ENCODE assay signal across 2 cellular contexts in the genomic region with DNA sequence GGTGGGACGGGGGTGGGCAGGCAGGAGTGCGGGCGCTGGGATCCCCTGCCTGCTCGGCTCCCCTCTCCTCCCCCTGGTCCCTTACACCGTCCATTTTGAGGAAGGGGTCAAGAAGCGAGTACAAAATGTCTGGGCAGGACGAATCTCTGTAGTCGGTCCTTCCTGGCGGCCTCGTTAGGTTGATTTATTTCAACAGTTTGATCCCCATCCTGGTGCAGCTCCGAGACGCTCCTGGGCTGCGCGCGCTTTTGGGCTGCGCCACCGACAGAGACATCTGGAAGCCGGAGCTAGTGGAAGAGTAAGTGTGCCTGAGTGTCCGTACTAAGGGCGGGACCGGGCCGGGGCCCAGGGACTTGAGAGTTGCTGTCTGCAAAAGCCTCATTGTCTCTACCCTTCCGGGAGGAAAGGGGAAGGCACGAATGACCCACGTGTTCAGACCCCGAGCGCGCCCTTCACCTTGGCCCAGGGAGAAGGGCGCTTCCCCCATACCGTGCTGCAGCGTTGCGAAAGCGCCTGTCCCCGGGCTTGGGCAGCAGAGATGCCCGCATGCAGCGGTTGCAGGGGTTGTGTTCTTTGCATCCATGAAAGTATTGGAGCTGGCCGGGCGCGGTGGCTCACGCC.
TF ChIP-seq lines count a peak whose summit lies in the region.

No MANE protein-coding gene starts in this region.

TF ChIP-seq in IMR-90, 13 proteins besides CTCF, POLR2A, EP300 and RAD21 (continued from another document):
- TF ChIP-seq MXI1 (IDR thresholded peaks at IDR 0.05; ENCODE audit: borderline replicate concordance, low read depth, low read length) (no peak), CHD1 (IDR thresholded peaks at IDR 0.05; ENCODE audit: low read depth, low read length) (no peak), CEBPB (IDR thresholded peaks at IDR 0.05; ENCODE audit: low read depth, low read length) (peak; percentile 40; the same call in 1 of the 2 replicates), SMC3 (IDR thresholded peaks at IDR 0.05; ENCODE audit: low read depth, low read length) (no peak)
- TF ChIP-seq, protein P1, sequence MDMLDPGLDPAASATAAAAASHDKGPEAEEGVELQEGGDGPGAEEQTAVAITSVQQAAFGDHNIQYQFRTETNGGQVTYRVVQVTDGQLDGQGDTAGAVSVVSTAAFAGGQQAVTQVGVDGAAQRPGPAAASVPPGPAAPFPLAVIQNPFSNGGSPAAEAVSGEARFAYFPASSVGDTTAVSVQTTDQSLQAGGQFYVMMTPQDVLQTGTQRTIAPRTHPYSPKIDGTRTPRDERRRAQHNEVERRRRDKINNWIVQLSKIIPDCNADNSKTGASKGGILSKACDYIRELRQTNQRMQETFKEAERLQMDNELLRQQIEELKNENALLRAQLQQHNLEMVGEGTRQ (IDR thresholded peaks at IDR 0.05; ENCODE audit: low read depth, low read length), result no peak

TF ChIP-seq in WTC11, 78 proteins besides CTCF, POLR2A, EP300 and RAD21 (continues in another document):
- TF ChIP-seq, protein P2, sequence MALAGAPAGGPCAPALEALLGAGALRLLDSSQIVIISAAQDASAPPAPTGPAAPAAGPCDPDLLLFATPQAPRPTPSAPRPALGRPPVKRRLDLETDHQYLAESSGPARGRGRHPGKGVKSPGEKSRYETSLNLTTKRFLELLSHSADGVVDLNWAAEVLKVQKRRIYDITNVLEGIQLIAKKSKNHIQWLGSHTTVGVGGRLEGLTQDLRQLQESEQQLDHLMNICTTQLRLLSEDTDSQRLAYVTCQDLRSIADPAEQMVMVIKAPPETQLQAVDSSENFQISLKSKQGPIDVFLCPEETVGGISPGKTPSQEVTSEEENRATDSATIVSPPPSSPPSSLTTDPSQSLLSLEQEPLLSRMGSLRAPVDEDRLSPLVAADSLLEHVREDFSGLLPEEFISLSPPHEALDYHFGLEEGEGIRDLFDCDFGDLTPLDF (CRISPR knock-in tag; IDR thresholded peaks at IDR 0.05), result 0 out of 2 replicates have a peak, but pooled peaks have one; percentile 21
- TF ChIP-seq CREB1 (CRISPR knock-in tag; IDR thresholded peaks at IDR 0.05) (no peak), MXD4 (CRISPR knock-in tag; IDR thresholded peaks at IDR 0.05; ENCODE audit: borderline replicate concordance) (no peak), SMAD4 (CRISPR knock-in tag; IDR thresholded peaks at IDR 0.05) (no peak), NR3C1 (CRISPR knock-in tag; conservative IDR thresholded peaks at IDR 0.05; ENCODE audit: low read depth) (no peak), FOXJ3 (CRISPR knock-in tag; IDR thresholded peaks at IDR 0.05; ENCODE audit: borderline replicate concordance) (no peak), CBFB (CRISPR knock-in tag; IDR thresholded peaks at IDR 0.05; ENCODE audit: low read depth) (no peak), ZNF219 (CRISPR knock-in tag; IDR thresholded peaks at IDR 0.05; ENCODE audit: borderline replicate concordance) (no peak), IRF2 (CRISPR knock-in tag; IDR thresholded peaks at IDR 0.05; ENCODE audit: borderline replicate concordance, low read depth) (no peak), FOXK1 (CRISPR knock-in tag; IDR thresholded peaks at IDR 0.05) (no peak), CREM (CRISPR knock-in tag; IDR thresholded peaks at IDR 0.05) (no peak), TP53 (CRISPR knock-in tag; IDR thresholded peaks at IDR 0.05) (0 out of 2 replicates have a peak, but pooled peaks have one; percentile 23), ZNF121 (CRISPR knock-in tag; IDR thresholded peaks at IDR 0.05) (no peak)
- TF ChIP-seq, protein P3, sequence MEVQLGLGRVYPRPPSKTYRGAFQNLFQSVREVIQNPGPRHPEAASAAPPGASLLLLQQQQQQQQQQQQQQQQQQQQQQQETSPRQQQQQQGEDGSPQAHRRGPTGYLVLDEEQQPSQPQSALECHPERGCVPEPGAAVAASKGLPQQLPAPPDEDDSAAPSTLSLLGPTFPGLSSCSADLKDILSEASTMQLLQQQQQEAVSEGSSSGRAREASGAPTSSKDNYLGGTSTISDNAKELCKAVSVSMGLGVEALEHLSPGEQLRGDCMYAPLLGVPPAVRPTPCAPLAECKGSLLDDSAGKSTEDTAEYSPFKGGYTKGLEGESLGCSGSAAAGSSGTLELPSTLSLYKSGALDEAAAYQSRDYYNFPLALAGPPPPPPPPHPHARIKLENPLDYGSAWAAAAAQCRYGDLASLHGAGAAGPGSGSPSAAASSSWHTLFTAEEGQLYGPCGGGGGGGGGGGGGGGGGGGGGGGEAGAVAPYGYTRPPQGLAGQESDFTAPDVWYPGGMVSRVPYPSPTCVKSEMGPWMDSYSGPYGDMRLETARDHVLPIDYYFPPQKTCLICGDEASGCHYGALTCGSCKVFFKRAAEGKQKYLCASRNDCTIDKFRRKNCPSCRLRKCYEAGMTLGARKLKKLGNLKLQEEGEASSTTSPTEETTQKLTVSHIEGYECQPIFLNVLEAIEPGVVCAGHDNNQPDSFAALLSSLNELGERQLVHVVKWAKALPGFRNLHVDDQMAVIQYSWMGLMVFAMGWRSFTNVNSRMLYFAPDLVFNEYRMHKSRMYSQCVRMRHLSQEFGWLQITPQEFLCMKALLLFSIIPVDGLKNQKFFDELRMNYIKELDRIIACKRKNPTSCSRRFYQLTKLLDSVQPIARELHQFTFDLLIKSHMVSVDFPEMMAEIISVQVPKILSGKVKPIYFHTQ (CRISPR knock-in tag; IDR thresholded peaks at IDR 0.05), result no peak
- TF ChIP-seq, protein P4, sequence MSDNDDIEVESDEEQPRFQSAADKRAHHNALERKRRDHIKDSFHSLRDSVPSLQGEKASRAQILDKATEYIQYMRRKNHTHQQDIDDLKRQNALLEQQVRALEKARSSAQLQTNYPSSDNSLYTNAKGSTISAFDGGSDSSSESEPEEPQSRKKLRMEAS (CRISPR knock-in tag; IDR thresholded peaks at IDR 0.05), result peak; percentile 75; the same call in 1 of the 2 replicates
- TF ChIP-seq, protein P5, sequence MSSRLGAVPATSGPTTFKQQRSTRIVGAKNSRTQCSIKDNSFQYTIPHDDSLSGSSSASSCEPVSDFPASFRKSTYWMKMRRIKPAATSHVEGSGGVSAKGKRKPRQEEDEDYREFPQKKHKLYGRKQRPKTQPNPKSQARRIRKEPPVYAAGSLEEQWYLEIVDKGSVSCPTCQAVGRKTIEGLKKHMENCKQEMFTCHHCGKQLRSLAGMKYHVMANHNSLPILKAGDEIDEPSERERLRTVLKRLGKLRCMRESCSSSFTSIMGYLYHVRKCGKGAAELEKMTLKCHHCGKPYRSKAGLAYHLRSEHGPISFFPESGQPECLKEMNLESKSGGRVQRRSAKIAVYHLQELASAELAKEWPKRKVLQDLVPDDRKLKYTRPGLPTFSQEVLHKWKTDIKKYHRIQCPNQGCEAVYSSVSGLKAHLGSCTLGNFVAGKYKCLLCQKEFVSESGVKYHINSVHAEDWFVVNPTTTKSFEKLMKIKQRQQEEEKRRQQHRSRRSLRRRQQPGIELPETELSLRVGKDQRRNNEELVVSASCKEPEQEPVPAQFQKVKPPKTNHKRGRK (CRISPR knock-in tag; IDR thresholded peaks at IDR 0.05; ENCODE audit: borderline replicate concordance), result 0 out of 2 replicates have a peak, but pooled peaks have one; percentile 61
- TF ChIP-seq, protein P6, sequence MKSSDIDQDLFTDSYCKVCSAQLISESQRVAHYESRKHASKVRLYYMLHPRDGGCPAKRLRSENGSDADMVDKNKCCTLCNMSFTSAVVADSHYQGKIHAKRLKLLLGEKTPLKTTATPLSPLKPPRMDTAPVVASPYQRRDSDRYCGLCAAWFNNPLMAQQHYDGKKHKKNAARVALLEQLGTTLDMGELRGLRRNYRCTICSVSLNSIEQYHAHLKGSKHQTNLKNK (CRISPR knock-in tag; IDR thresholded peaks at IDR 0.05), result no peak
- TF ChIP-seq, protein P7, sequence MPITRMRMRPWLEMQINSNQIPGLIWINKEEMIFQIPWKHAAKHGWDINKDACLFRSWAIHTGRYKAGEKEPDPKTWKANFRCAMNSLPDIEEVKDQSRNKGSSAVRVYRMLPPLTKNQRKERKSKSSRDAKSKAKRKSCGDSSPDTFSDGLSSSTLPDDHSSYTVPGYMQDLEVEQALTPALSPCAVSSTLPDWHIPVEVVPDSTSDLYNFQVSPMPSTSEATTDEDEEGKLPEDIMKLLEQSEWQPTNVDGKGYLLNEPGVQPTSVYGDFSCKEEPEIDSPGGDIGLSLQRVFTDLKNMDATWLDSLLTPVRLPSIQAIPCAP (CRISPR knock-in tag; IDR thresholded peaks at IDR 0.05), result no peak
- TF ChIP-seq, protein P8, sequence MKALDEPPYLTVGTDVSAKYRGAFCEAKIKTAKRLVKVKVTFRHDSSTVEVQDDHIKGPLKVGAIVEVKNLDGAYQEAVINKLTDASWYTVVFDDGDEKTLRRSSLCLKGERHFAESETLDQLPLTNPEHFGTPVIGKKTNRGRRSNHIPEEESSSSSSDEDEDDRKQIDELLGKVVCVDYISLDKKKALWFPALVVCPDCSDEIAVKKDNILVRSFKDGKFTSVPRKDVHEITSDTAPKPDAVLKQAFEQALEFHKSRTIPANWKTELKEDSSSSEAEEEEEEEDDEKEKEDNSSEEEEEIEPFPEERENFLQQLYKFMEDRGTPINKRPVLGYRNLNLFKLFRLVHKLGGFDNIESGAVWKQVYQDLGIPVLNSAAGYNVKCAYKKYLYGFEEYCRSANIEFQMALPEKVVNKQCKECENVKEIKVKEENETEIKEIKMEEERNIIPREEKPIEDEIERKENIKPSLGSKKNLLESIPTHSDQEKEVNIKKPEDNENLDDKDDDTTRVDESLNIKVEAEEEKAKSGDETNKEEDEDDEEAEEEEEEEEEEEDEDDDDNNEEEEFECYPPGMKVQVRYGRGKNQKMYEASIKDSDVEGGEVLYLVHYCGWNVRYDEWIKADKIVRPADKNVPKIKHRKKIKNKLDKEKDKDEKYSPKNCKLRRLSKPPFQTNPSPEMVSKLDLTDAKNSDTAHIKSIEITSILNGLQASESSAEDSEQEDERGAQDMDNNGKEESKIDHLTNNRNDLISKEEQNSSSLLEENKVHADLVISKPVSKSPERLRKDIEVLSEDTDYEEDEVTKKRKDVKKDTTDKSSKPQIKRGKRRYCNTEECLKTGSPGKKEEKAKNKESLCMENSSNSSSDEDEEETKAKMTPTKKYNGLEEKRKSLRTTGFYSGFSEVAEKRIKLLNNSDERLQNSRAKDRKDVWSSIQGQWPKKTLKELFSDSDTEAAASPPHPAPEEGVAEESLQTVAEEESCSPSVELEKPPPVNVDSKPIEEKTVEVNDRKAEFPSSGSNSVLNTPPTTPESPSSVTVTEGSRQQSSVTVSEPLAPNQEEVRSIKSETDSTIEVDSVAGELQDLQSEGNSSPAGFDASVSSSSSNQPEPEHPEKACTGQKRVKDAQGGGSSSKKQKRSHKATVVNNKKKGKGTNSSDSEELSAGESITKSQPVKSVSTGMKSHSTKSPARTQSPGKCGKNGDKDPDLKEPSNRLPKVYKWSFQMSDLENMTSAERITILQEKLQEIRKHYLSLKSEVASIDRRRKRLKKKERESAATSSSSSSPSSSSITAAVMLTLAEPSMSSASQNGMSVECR (CRISPR knock-in tag; IDR thresholded peaks at IDR 0.05; ENCODE audit: borderline replicate concordance), result no peak
- TF ChIP-seq, protein P9, sequence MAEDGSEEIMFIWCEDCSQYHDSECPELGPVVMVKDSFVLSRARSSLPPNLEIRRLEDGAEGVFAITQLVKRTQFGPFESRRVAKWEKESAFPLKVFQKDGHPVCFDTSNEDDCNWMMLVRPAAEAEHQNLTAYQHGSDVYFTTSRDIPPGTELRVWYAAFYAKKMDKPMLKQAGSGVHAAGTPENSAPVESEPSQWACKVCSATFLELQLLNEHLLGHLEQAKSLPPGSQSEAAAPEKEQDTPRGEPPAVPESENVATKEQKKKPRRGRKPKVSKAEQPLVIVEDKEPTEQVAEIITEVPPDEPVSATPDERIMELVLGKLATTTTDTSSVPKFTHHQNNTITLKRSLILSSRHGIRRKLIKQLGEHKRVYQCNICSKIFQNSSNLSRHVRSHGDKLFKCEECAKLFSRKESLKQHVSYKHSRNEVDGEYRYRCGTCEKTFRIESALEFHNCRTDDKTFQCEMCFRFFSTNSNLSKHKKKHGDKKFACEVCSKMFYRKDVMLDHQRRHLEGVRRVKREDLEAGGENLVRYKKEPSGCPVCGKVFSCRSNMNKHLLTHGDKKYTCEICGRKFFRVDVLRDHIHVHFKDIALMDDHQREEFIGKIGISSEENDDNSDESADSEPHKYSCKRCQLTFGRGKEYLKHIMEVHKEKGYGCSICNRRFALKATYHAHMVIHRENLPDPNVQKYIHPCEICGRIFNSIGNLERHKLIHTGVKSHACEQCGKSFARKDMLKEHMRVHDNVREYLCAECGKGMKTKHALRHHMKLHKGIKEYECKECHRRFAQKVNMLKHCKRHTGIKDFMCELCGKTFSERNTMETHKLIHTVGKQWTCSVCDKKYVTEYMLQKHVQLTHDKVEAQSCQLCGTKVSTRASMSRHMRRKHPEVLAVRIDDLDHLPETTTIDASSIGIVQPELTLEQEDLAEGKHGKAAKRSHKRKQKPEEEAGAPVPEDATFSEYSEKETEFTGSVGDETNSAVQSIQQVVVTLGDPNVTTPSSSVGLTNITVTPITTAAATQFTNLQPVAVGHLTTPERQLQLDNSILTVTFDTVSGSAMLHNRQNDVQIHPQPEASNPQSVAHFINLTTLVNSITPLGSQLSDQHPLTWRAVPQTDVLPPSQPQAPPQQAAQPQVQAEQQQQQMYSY (CRISPR knock-in tag; IDR thresholded peaks at IDR 0.05), result no peak
- TF ChIP-seq, protein P10, sequence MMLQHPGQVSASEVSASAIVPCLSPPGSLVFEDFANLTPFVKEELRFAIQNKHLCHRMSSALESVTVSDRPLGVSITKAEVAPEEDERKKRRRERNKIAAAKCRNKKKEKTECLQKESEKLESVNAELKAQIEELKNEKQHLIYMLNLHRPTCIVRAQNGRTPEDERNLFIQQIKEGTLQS (CRISPR knock-in tag; conservative IDR thresholded peaks at IDR 0.05), result no peak
- TF ChIP-seq, protein P11, sequence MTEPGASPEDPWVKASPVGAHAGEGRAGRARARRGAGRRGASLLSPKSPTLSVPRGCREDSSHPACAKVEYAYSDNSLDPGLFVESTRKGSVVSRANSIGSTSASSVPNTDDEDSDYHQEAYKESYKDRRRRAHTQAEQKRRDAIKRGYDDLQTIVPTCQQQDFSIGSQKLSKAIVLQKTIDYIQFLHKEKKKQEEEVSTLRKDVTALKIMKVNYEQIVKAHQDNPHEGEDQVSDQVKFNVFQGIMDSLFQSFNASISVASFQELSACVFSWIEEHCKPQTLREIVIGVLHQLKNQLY (CRISPR knock-in tag; IDR thresholded peaks at IDR 0.05), result no peak
- TF ChIP-seq, protein P12, sequence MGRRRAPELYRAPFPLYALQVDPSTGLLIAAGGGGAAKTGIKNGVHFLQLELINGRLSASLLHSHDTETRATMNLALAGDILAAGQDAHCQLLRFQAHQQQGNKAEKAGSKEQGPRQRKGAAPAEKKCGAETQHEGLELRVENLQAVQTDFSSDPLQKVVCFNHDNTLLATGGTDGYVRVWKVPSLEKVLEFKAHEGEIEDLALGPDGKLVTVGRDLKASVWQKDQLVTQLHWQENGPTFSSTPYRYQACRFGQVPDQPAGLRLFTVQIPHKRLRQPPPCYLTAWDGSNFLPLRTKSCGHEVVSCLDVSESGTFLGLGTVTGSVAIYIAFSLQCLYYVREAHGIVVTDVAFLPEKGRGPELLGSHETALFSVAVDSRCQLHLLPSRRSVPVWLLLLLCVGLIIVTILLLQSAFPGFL (CRISPR knock-in tag; IDR thresholded peaks at IDR 0.05; ENCODE audit: borderline replicate concordance), result no peak
- TF ChIP-seq, protein P13, sequence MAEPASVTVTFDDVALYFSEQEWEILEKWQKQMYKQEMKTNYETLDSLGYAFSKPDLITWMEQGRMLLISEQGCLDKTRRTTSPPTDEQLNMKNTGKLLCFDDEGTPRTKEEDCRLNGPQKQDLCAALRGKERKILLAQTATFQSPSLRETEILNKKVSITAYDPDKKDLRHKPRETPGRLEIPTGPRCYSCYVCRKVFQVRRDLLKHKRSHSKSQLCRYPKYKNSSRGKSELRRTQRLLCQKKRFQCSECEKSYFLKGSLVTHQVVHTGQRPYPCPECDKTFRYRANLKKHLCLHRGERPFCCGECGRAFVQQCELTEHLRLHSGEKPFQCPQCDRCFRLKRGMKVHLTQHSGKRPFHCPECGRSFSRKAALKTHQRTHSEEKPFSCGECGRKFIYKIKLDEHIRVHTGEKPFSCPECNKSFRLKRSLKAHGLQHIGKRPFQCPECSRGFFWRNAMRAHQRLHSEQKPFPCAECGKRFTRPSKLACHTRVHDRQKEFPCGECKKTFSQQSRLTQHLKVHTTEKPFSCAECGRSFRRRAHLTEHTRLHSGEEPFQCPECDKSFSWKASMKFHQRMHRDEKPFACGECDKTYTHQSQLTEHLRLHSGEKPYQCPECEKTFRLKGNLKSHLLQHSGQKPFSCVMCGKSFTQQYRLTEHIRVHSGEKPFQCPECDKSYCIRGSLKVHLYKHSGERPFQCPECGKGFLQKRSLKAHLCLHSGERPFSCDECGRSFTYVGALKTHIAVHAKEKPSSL (CRISPR knock-in tag; conservative IDR thresholded peaks at IDR 0.05), result no peak
